In genomic region chr9:125570246-125570645, GRCh38 we compare ENCODE assay signal across 29 cellular contexts.
"Had no signal": no experiment of that assay in that cellular context is flagged by ENCODE, and none has a peak within 500 bp of the region (broad histone marks: within the 10 kb centered on the region; RNA-seq: fewer than 3 reads in every experiment).

No MANE protein-coding gene starts in this region.

- H3K4me1 Mint-ChIP-seq: nephron progenitor cell had no signal

- H3K4me3 Mint-ChIP-seq: naive B cell; naive thymus-derived CD8-positive, alpha-beta T cell; natural killer cell treated with Interleukin-12 subunit alpha and Interleukin-12 subunit beta and Interleukin-15 and Interleukin-18, amount 100 ng/mL, for 72 hours; nephron progenitor cell; neural crest cell; stimulated activated memory B cell treated with anti-CD40 and anti-IgM and Interleukin-4, amounts not matched to agents 10 μg/mL and 1 μg/mL and 100 μg/mL, for 72 hours; stimulated activated naive CD8-positive, alpha-beta T cell treated with anti-CD3 and anti-CD28 coated beads, Interleukin-15, amount 100 ng/mL, for 72 hours had no signal

- ATAC-seq: naive thymus-derived CD8-positive, alpha-beta T cell; natural killer cell treated with Interleukin-12 subunit alpha and Interleukin-12 subunit beta and Interleukin-15 and Interleukin-18, amount 100 ng/mL, for 72 hours; pancreas; right cardiac atrium; right lobe of liver; stimulated activated memory B cell treated with anti-CD40 and anti-IgM and Interleukin-4, amounts not matched to agents 10 μg/mL and 1 μg/mL and 100 μg/mL, for 72 hours; stimulated activated naive CD8-positive, alpha-beta T cell treated with anti-CD3 and anti-CD28 coated beads, Interleukin-15, amount 100 ng/mL, for 72 hours; stimulated activated naive CD8-positive, alpha-beta T cell treated with anti-CD3 and anti-CD28 coated beads, Interleukin-15, Interleukin-2, amounts not matched to agents 100 U/mL and 50 U/mL, for 24 hours had no signal

- H3K27ac Mint-ChIP-seq: naive B cell; naive thymus-derived CD8-positive, alpha-beta T cell; natural killer cell treated with Interleukin-12 subunit alpha and Interleukin-12 subunit beta and Interleukin-15 and Interleukin-18, amount 100 ng/mL, for 72 hours; nephron progenitor cell; stimulated activated memory B cell treated with anti-CD40 and anti-IgM and Interleukin-4, amounts not matched to agents 10 μg/mL and 1 μg/mL and 100 μg/mL, for 72 hours; stimulated activated naive CD8-positive, alpha-beta T cell treated with anti-CD3 and anti-CD28 coated beads, Interleukin-15, amount 100 ng/mL, for 72 hours had no signal

- FAIRE-seq: pancreas, small intestine, urothelium cell line had no signal

- H3K27me3 ChIP-seq: neutrophil, pancreas, right lobe of liver, sigmoid colon, suprapubic skin, testis, tibial artery, transverse colon, upper lobe of left lung, vagina had no signal

- H3K27ac ChIP-seq: neutrophil, pancreas, prostate gland, right lobe of liver, sigmoid colon, suprapubic skin, testis, tibial artery, transverse colon, upper lobe of left lung, vagina had no signal

- H3K27me3 Mint-ChIP-seq: naive B cell; naive thymus-derived CD8-positive, alpha-beta T cell; natural killer cell treated with Interleukin-12 subunit alpha and Interleukin-12 subunit beta and Interleukin-15 and Interleukin-18, amount 100 ng/mL, for 72 hours; stimulated activated memory B cell treated with anti-CD40 and anti-IgM and Interleukin-4, amounts not matched to agents 10 μg/mL and 1 μg/mL and 100 μg/mL, for 72 hours; stimulated activated naive CD8-positive, alpha-beta T cell treated with anti-CD3 and anti-CD28 coated beads, Interleukin-15, amount 100 ng/mL, for 72 hours had no signal

- H3K4me3 ChIP-seq: pancreas, prostate gland, right lobe of liver, sigmoid colon, suprapubic skin, testis, tibial artery, transverse colon, upper lobe of left lung, vagina had no signal

- H3K4me1 ChIP-seq: pancreas, prostate gland, suprapubic skin, testis, upper lobe of left lung had no signal

- H3K9me3 ChIP-seq: pancreas, prostate gland, right lobe of liver, sigmoid colon, suprapubic skin, testis, vagina had no signal

- DNase-seq: naive B cell; naive thymus-derived CD8-positive, alpha-beta T cell; nephron progenitor cell; nucleus accumbens; pancreas; right cardiac atrium; right lobe of liver; sigmoid colon; small intestine; stimulated activated CD4-positive, alpha-beta T cell treated with anti-CD3 and anti-CD28 coated beads, Interleukin-15, amount 100 ng/mL, for 24 hours; stimulated activated CD4-positive, alpha-beta T cell treated with anti-CD3 and anti-CD28 coated beads, Interleukin-2, amount 100 ng/mL, for 24 hours; stimulated activated CD4-positive, alpha-beta T cell treated with anti-CD3 and anti-CD28 coated beads, Interleukin-2, amount 100 ng/mL, for 48 hours; stimulated activated CD4-positive, alpha-beta T cell treated with anti-CD3 and anti-CD28 coated beads, Interleukin-4, amount 100 ng/mL, for 24 hours; stimulated activated naive CD4-positive, alpha-beta T cell; stimulated activated naive CD8-positive, alpha-beta T cell treated with anti-CD3 and anti-CD28 coated beads, Interleukin-15, amount 100 ng/mL, for 72 hours; stimulated activated naive CD8-positive, alpha-beta T cell treated with anti-CD3 and anti-CD28 coated beads, Interleukin-15, Interleukin-2, amounts not matched to agents 100 U/mL and 50 U/mL, for 24 hours; substantia nigra; testis; tibial artery; transverse colon; upper lobe of left lung had no signal

- H3K36me3 ChIP-seq: neutrophil, pancreas, prostate gland, right lobe of liver, sigmoid colon, suprapubic skin, transverse colon, upper lobe of left lung, vagina had no signal
